In the genomic region with DNA sequence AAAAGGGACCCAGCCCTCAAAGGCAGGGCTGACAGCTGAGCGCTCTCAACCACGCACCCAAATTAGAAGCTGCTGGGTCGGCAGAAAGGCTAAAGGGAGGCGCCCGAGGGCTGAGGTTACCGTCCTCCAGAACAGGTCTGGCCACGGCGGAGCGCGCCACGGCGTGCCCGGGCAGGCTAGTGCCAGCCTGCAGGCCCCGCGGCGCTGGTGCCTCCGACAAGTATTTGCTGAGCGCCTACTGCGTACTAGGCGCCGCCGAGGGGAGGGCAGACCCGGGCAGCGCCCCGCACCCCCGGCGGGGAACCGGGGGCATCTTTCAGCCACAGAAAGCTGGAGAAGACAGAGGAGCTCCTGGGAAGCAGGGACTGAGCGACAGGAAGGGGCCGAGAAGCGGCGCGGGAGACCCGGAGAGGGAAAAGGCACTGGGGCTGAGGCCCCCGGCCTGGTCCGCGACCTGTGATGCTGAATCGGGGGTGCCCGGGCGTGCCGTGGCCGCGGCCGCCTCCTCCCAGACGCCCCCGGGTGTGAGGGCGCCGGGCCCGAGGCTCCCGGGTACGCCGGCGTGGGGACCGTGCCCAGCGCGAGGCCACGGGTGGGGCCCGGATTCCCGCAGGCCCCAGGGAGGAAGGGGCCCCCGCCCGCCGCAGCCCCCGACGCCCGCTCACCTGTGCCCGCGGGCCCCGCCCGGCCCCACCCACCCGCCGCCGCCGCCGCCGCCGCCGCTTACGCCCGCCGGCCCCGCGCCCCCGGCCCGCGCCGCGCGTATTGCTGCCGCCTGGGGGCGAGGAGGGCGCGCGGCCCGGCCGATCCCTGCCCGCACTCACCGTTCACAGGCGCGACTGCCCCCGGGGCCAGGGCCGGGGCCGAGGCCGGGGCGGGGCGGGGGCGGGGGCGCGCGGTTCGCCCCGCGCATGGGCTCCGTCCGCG, we compare ENCODE assay signal across 1 cellular context.
TF ChIP-seq lines count a peak whose summit lies in the region.

No MANE protein-coding gene starts in this region.

TF ChIP-seq in K562, 482 proteins besides CTCF, POLR2A, EP300 and RAD21 (continues in another document):
- TF ChIP-seq MCM5 (IDR thresholded peaks at IDR 0.05; ENCODE audit: low read depth) (no peak), MAZ (CRISPR knock-in tag; conservative IDR thresholded peaks at IDR 0.05 in 1 of 2, IDR thresholded peaks at IDR 0.05 in 1 of 2) (peak in 1 of 2 experiments; percentile 14; a peak in 1 of 4 replicates), ZNF143 (CRISPR knock-in tag; IDR thresholded peaks at IDR 0.05) (no peak), KAT7 (CRISPR knock-in tag; IDR thresholded peaks at IDR 0.05; ENCODE audit: borderline replicate concordance) (0 out of 2 replicates have a peak, but pooled peaks have one; percentile 35), RBFOX2 (IDR thresholded peaks at IDR 0.05; ENCODE audit: low read depth, low read length) (peak; percentile 54), MEF2D (tag; conservative IDR thresholded peaks at IDR 0.05; ENCODE audit: low read depth) (no peak), RCOR1 (IDR thresholded peaks at IDR 0.05; ENCODE audit: borderline replicate concordance in 1 of 2, low read depth in 2 of 2, low read length in 2 of 2) (no peak), ELF2 (CRISPR knock-in tag; IDR thresholded peaks at IDR 0.05) (no peak), PHF8 (IDR thresholded peaks at IDR 0.05; ENCODE audit: borderline replicate concordance, low read length) (0 out of 2 replicates have a peak, but pooled peaks have one; percentile 17), NFATC3 (IDR thresholded peaks at IDR 0.05) (no peak), ZFP36 (IDR thresholded peaks at IDR 0.05; ENCODE audit: low read depth, low read length, partially characterized antibody) (peak; percentile 16), BRCA1 (IDR thresholded peaks at IDR 0.05) (no peak), BRCA1 (CRISPR knock-in tag; IDR thresholded peaks at IDR 0.05) (no peak), POLR2G (IDR thresholded peaks at IDR 0.05; ENCODE audit: low read depth, low read length) (peak; percentile 58; the same call in 1 of the 2 replicates), ZNF699 (CRISPR knock-in tag; IDR thresholded peaks at IDR 0.05; ENCODE audit: insufficient replicate concordance) (no peak), SPI1 (IDR thresholded peaks at IDR 0.05; ENCODE audit: borderline replicate concordance, low read depth, low read length) (no peak), ZNF23 (CRISPR knock-in tag; IDR thresholded peaks at IDR 0.05) (no peak), NONO (IDR thresholded peaks at IDR 0.05; ENCODE audit: low read depth in 2 of 2, low read length in 1 of 2) (0 out of 4 replicates have a peak, but pooled peaks of 1 of the 2 experiments have one; percentile 14)
- TF ChIP-seq, protein P1, sequence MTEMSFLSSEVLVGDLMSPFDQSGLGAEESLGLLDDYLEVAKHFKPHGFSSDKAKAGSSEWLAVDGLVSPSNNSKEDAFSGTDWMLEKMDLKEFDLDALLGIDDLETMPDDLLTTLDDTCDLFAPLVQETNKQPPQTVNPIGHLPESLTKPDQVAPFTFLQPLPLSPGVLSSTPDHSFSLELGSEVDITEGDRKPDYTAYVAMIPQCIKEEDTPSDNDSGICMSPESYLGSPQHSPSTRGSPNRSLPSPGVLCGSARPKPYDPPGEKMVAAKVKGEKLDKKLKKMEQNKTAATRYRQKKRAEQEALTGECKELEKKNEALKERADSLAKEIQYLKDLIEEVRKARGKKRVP (CRISPR knock-in tag; IDR thresholded peaks at IDR 0.05), result no peak
- TF ChIP-seq, protein P2, sequence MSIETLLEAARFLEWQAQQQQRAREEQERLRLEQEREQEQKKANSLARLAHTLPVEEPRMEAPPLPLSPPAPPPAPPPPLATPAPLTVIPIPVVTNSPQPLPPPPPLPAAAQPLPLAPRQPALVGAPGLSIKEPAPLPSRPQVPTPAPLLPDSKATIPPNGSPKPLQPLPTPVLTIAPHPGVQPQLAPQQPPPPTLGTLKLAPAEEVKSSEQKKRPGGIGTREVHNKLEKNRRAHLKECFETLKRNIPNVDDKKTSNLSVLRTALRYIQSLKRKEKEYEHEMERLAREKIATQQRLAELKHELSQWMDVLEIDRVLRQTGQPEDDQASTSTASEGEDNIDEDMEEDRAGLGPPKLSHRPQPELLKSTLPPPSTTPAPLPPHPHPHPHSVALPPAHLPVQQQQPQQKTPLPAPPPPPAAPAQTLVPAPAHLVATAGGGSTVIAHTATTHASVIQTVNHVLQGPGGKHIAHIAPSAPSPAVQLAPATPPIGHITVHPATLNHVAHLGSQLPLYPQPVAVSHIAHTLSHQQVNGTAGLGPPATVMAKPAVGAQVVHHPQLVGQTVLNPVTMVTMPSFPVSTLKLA (conservative IDR thresholded peaks at IDR 0.05), result no peak
- TF ChIP-seq, protein P3, sequence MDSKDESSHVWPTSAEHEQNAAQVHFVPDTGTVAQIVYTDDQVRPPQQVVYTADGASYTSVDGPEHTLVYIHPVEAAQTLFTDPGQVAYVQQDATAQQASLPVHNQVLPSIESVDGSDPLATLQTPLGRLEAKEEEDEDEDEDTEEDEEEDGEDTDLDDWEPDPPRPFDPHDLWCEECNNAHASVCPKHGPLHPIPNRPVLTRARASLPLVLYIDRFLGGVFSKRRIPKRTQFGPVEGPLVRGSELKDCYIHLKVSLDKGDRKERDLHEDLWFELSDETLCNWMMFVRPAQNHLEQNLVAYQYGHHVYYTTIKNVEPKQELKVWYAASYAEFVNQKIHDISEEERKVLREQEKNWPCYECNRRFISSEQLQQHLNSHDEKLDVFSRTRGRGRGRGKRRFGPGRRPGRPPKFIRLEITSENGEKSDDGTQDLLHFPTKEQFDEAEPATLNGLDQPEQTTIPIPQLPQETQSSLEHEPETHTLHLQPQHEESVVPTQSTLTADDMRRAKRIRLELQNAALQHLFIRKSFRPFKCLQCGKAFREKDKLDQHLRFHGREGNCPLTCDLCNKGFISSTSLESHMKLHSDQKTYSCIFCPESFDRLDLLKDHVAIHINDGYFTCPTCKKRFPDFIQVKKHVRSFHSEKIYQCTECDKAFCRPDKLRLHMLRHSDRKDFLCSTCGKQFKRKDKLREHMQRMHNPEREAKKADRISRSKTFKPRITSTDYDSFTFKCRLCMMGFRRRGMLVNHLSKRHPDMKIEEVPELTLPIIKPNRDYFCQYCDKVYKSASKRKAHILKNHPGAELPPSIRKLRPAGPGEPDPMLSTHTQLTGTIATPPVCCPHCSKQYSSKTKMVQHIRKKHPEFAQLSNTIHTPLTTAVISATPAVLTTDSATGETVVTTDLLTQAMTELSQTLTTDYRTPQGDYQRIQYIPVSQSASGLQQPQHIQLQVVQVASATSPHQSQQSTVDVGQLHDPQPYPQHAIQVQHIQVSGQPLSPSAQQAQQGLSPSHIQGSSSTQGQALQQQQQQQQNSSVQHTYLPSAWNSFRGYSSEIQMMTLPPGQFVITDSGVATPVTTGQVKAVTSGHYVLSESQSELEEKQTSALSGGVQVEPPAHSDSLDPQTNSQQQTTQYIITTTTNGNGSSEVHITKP (IDR thresholded peaks at IDR 0.05; ENCODE audit: partially characterized antibody), result no peak
- TF ChIP-seq, protein P4, sequence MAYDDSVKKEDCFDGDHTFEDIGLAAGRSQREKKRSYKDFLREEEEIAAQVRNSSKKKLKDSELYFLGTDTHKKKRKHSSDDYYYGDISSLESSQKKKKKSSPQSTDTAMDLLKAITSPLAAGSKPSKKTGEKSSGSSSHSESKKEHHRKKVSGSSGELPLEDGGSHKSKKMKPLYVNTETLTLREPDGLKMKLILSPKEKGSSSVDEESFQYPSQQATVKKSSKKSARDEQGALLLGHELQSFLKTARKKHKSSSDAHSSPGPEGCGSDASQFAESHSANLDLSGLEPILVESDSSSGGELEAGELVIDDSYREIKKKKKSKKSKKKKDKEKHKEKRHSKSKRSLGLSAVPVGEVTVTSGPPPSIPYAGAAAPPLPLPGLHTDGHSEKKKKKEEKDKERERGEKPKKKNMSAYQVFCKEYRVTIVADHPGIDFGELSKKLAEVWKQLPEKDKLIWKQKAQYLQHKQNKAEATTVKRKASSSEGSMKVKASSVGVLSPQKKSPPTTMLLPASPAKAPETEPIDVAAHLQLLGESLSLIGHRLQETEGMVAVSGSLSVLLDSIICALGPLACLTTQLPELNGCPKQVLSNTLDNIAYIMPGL (CRISPR knock-in tag; IDR thresholded peaks at IDR 0.05), result 0 out of 2 replicates have a peak, but pooled peaks have one; percentile 49
- TF ChIP-seq, protein P5, sequence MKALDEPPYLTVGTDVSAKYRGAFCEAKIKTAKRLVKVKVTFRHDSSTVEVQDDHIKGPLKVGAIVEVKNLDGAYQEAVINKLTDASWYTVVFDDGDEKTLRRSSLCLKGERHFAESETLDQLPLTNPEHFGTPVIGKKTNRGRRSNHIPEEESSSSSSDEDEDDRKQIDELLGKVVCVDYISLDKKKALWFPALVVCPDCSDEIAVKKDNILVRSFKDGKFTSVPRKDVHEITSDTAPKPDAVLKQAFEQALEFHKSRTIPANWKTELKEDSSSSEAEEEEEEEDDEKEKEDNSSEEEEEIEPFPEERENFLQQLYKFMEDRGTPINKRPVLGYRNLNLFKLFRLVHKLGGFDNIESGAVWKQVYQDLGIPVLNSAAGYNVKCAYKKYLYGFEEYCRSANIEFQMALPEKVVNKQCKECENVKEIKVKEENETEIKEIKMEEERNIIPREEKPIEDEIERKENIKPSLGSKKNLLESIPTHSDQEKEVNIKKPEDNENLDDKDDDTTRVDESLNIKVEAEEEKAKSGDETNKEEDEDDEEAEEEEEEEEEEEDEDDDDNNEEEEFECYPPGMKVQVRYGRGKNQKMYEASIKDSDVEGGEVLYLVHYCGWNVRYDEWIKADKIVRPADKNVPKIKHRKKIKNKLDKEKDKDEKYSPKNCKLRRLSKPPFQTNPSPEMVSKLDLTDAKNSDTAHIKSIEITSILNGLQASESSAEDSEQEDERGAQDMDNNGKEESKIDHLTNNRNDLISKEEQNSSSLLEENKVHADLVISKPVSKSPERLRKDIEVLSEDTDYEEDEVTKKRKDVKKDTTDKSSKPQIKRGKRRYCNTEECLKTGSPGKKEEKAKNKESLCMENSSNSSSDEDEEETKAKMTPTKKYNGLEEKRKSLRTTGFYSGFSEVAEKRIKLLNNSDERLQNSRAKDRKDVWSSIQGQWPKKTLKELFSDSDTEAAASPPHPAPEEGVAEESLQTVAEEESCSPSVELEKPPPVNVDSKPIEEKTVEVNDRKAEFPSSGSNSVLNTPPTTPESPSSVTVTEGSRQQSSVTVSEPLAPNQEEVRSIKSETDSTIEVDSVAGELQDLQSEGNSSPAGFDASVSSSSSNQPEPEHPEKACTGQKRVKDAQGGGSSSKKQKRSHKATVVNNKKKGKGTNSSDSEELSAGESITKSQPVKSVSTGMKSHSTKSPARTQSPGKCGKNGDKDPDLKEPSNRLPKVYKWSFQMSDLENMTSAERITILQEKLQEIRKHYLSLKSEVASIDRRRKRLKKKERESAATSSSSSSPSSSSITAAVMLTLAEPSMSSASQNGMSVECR (CRISPR knock-in tag; IDR thresholded peaks at IDR 0.05), result peak; percentile 46
- TF ChIP-seq, protein P6, sequence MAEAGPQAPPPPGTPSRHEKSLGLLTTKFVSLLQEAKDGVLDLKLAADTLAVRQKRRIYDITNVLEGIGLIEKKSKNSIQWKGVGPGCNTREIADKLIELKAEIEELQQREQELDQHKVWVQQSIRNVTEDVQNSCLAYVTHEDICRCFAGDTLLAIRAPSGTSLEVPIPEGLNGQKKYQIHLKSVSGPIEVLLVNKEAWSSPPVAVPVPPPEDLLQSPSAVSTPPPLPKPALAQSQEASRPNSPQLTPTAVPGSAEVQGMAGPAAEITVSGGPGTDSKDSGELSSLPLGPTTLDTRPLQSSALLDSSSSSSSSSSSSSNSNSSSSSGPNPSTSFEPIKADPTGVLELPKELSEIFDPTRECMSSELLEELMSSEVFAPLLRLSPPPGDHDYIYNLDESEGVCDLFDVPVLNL (CRISPR knock-in tag; IDR thresholded peaks at IDR 0.05; ENCODE audit: low read depth), result no peak
- TF ChIP-seq, protein P7, sequence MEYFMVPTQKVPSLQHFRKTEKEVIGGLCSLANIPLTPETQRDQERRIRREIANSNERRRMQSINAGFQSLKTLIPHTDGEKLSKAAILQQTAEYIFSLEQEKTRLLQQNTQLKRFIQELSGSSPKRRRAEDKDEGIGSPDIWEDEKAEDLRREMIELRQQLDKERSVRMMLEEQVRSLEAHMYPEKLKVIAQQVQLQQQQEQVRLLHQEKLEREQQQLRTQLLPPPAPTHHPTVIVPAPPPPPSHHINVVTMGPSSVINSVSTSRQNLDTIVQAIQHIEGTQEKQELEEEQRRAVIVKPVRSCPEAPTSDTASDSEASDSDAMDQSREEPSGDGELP (CRISPR knock-in tag; IDR thresholded peaks at IDR 0.05; ENCODE audit: borderline replicate concordance), result peak; percentile 59; the same call in 1 of the 2 replicates
- TF ChIP-seq, protein P8, sequence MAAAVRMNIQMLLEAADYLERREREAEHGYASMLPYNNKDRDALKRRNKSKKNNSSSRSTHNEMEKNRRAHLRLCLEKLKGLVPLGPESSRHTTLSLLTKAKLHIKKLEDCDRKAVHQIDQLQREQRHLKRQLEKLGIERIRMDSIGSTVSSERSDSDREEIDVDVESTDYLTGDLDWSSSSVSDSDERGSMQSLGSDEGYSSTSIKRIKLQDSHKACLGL (CRISPR knock-in tag; IDR thresholded peaks at IDR 0.05; ENCODE audit: borderline replicate concordance, poor library complexity, severe bottlenecking), result no peak
- TF ChIP-seq, protein P9, sequence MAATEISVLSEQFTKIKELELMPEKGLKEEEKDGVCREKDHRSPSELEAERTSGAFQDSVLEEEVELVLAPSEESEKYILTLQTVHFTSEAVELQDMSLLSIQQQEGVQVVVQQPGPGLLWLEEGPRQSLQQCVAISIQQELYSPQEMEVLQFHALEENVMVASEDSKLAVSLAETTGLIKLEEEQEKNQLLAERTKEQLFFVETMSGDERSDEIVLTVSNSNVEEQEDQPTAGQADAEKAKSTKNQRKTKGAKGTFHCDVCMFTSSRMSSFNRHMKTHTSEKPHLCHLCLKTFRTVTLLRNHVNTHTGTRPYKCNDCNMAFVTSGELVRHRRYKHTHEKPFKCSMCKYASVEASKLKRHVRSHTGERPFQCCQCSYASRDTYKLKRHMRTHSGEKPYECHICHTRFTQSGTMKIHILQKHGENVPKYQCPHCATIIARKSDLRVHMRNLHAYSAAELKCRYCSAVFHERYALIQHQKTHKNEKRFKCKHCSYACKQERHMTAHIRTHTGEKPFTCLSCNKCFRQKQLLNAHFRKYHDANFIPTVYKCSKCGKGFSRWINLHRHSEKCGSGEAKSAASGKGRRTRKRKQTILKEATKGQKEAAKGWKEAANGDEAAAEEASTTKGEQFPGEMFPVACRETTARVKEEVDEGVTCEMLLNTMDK (IDR thresholded peaks at IDR 0.05; ENCODE audit: borderline replicate concordance, insufficient read depth, low read depth, low read length, poor library complexity, severe bottlenecking), result peak; percentile 75
- TF ChIP-seq, protein P10, sequence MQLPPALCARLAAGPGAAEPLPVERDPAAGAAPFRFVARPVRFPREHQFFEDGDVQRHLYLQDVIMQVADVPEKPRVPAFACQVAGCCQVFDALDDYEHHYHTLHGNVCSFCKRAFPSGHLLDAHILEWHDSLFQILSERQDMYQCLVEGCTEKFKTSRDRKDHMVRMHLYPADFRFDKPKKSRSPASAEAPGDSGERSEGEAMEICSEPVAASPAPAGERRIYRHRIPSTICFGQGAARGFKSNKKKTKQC (CRISPR knock-in tag; IDR thresholded peaks at IDR 0.05), result 0 out of 2 replicates have a peak, but pooled peaks have one; percentile 25
